In the genomic region with DNA sequence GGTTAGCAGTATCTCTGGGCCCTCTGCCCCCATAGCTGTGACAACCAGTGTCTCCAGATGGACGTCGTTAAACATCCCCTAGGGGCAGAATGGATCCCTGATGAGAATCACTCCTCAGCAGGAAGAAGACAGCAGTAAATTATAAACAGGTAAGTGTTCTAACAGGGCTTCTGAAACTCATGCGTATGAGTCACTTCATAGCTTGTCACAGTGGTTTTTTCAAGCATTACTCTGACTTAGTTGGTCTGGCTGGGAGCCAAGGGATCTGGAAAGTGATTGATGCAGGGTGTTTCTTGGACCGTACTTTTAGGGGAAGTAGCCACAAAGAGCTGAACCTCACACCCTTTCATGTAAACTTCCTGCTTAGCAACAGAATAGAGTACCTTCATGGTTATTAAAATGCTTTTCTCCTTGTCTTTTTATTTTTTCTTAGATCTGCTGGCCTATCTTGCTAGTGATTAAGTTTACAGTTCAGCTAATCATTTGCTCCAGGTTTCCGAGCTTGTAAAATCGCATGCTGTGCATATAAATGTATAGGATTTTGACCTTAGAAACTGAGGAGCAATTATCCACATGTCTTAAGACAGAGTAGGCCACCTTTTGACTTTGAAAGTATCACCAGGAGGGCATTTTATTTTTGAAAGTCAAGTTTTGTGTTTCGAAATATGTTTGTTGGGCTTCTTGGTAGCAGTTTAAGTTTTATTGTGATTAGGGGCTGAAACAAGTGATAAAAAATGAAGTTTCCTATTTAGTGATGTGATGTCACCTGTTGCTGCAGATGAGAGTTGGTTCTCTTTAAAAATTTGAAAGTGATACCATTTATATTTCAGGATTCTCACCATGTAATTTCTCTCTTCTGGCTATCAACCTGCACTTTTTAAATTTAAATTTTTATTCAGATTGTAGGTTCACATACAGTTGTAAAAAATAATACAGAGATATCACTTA, we compare ENCODE assay signal across 1 cellular context.
TF ChIP-seq lines count a peak whose summit lies in the region.

No MANE protein-coding gene starts in this region.

TF ChIP-seq in HCT116, 20 proteins besides CTCF, POLR2A, EP300 and RAD21 (continued from another document):
- no peak for TF ChIP-seq ZBTB33 (IDR thresholded peaks at IDR 0.05; ENCODE audit: extremely low read depth, insufficient replicate concordance, low read length)
